In the genomic region with DNA sequence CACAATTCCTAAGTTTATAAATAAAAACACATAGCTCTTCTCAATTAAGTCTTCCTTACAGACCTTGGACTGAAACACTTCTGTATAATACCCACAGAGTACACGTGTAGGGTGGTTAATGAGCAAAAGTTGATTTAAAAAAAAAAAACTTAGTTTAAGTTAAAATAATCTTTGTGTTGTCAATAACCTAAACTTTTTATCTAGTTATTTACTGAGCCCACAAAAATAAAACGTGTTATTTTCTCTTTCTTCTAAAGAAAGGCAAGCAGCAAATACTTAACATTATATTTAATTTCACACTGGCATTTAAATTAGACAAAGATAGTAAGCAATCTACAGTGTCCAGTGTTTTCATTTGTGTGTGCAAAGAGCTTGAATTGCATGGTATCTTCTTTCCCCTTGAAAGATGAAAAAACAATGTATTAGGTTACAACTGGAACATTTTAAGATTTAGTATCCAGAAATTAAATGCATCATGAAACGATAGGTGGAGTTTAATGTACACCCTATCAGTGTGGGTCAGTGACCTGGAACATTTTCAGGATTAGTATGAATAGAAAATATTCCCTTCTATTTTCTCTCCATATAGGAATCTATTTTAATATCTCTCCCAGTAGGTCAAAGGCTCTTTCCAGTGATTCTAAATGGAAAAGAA, we compare ENCODE assay signal across 1 cellular context.
A peak's percentile ranks its signal among the peaks of the same experiment; 100 is the strongest.
TF ChIP-seq lines count a peak whose summit lies in the region.

No MANE protein-coding gene starts in this region.

TF ChIP-seq in HEK293, 187 proteins besides CTCF, POLR2A, EP300 and RAD21 (continued from another document):
- TF ChIP-seq ZNF202 (tag by site-specific recombination; IDR thresholded peaks at IDR 0.05; ENCODE audit: borderline replicate concordance), result no peak
- TF ChIP-seq, protein P1, sequence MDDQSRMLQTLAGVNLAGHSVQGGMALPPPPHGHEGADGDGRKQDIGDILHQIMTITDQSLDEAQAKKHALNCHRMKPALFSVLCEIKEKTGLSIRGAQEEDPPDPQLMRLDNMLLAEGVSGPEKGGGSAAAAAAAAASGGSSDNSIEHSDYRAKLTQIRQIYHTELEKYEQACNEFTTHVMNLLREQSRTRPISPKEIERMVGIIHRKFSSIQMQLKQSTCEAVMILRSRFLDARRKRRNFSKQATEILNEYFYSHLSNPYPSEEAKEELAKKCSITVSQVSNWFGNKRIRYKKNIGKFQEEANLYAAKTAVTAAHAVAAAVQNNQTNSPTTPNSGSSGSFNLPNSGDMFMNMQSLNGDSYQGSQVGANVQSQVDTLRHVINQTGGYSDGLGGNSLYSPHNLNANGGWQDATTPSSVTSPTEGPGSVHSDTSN (CRISPR knock-in tag; IDR thresholded peaks at IDR 0.05), result no peak
- no peak for TF ChIP-seq ZNF23 (tag by site-specific recombination; IDR thresholded peaks at IDR 0.05; ENCODE audit: borderline replicate concordance)
- TF ChIP-seq ZNF610 (tag by site-specific recombination; IDR thresholded peaks at IDR 0.05; ENCODE audit: borderline replicate concordance), result peak; percentile 52; the same call in 1 of the 2 replicates
- TF ChIP-seq ZNF777 (tag by site-specific recombination; IDR thresholded peaks at IDR 0.05; ENCODE audit: borderline replicate concordance), result no peak
- TF ChIP-seq ZNF391 (tag by site-specific recombination; IDR thresholded peaks at IDR 0.05; ENCODE audit: borderline replicate concordance, low read depth), result no peak
- TF ChIP-seq, protein P2, sequence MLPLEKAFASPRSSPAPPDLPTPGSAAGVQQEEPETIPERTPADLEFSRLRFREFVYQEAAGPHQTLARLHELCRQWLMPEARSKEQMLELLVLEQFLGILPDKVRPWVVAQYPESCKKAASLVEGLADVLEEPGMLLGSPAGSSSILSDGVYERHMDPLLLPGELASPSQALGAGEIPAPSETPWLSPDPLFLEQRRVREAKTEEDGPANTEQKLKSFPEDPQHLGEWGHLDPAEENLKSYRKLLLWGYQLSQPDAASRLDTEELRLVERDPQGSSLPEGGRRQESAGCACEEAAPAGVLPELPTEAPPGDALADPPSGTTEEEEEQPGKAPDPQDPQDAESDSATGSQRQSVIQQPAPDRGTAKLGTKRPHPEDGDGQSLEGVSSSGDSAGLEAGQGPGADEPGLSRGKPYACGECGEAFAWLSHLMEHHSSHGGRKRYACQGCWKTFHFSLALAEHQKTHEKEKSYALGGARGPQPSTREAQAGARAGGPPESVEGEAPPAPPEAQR (tag by site-specific recombination; IDR thresholded peaks at IDR 0.05), result no peak
- TF ChIP-seq, protein P3, sequence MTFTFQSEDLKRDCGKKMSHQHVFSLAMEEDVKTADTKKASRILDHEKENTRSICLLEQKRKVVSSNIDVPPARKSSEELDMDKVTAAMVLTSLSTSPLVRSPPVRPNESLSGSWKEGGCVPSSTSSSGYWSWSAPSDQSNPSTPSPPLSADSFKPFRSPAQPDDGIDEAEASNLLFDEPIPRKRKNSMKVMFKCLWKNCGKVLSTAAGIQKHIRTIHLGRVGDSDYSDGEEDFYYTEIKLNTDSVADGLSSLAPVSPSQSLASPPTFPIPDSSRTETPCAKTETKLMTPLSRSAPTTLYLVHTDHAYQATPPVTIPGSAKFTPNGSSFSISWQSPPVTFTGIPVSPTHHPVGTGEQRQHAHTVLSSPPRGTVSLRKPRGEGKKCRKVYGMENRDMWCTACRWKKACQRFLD (tag by site-specific recombination; IDR thresholded peaks at IDR 0.05), result no peak
- TF ChIP-seq ZNF596 (tag by site-specific recombination; IDR thresholded peaks at IDR 0.05), result peak; percentile 21; the same call in 1 of the 2 replicates
- no peak for TF ChIP-seq ZNF155 (tag by site-specific recombination; IDR thresholded peaks at IDR 0.05)
- peak; percentile 59 for TF ChIP-seq ZNF335 (tag by site-specific recombination; conservative IDR thresholded peaks at IDR 0.05)
- peak; percentile 47; the same call in 1 of the 2 replicates for TF ChIP-seq OSR2 (tag by site-specific recombination; IDR thresholded peaks at IDR 0.05)
- TF ChIP-seq, protein P4, sequence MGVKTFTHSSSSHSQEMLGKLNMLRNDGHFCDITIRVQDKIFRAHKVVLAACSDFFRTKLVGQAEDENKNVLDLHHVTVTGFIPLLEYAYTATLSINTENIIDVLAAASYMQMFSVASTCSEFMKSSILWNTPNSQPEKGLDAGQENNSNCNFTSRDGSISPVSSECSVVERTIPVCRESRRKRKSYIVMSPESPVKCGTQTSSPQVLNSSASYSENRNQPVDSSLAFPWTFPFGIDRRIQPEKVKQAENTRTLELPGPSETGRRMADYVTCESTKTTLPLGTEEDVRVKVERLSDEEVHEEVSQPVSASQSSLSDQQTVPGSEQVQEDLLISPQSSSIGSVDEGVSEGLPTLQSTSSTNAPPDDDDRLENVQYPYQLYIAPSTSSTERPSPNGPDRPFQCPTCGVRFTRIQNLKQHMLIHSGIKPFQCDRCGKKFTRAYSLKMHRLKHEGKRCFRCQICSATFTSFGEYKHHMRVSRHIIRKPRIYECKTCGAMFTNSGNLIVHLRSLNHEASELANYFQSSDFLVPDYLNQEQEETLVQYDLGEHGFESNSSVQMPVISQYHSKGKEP (tag by site-specific recombination; IDR thresholded peaks at IDR 0.05), result peak; percentile 87
- peak; percentile 81 for TF ChIP-seq ZNF843 (tag by site-specific recombination; IDR thresholded peaks at IDR 0.05)
- TF ChIP-seq, protein P5, sequence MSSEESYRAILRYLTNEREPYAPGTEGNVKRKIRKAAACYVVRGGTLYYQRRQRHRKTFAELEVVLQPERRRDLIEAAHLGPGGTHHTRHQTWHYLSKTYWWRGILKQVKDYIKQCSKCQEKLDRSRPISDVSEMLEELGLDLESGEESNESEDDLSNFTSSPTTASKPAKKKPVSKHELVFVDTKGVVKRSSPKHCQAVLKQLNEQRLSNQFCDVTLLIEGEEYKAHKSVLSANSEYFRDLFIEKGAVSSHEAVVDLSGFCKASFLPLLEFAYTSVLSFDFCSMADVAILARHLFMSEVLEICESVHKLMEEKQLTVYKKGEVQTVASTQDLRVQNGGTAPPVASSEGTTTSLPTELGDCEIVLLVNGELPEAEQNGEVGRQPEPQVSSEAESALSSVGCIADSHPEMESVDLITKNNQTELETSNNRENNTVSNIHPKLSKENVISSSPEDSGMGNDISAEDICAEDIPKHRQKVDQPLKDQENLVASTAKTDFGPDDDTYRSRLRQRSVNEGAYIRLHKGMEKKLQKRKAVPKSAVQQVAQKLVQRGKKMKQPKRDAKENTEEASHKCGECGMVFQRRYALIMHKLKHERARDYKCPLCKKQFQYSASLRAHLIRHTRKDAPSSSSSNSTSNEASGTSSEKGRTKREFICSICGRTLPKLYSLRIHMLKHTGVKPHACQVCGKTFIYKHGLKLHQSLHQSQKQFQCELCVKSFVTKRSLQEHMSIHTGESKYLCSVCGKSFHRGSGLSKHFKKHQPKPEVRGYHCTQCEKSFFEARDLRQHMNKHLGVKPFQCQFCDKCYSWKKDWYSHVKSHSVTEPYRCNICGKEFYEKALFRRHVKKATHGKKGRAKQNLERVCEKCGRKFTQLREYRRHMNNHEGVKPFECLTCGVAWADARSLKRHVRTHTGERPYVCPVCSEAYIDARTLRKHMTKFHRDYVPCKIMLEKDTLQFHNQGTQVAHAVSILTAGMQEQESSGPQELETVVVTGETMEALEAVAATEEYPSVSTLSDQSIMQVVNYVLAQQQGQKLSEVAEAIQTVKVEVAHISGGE (tag by site-specific recombination; conservative IDR thresholded peaks at IDR 0.05; ENCODE audit: low read depth), result no peak
- TF ChIP-seq ZNF10 (tag by site-specific recombination; IDR thresholded peaks at IDR 0.05), result no peak; the same call in 1 of the 2 replicates
- TF ChIP-seq ZNF132 (tag by site-specific recombination; IDR thresholded peaks at IDR 0.05; ENCODE audit: borderline replicate concordance), result no peak
- TF ChIP-seq MEIS1 (CRISPR knock-in tag; IDR thresholded peaks at IDR 0.05; ENCODE audit: borderline replicate concordance), result no peak
- peak; percentile 45; the same call in 1 of the 2 replicates for TF ChIP-seq ZXDB (tag by site-specific recombination; IDR thresholded peaks at IDR 0.05)
